ENCODE assay signal across 10 cellular contexts in the genomic region with DNA sequence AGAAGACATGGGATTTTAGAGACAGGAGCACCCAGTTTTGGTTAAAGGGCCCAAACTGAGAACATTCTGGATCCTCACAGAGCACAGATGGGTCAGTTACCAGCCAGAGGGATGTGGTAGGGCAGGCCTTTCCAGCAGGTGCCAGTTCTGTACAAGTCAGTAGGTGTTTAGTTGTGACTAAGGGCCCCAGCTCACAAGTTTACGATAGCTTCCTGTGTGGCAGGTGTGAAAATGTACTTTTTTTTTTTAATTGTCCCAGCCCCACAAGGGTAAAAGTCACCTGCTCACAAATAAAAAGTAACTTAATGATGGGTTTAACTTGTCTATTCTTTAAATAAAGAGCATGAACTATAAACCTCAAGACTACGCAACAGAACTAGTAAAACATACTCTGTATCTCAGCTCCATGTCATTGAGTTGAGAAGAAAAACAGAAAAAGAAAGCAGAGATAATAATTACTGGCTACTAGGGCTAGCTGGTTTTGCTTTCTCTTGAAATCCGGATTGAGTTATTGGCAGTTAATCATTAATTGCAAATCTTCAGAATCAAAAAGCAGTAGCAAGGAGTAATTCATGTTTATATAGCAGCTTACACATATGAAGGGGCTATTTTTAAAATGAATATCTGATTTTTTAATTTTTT. TPM values are rescaled to one million over a fixed set of nuclear protein-coding genes. Genes with fewer than 3 reads are reported as not detected.
DNase-seq lines count a peak whose midpoint lies in the region; ATAC-seq and TF ChIP-seq lines count a peak whose summit lies in the region.
"Had no signal": no experiment of that assay in that cellular context is flagged by ENCODE, and none has a peak within 500 bp of the region (broad histone marks: within the 10 kb centered on the region; RNA-seq: fewer than 3 reads in every experiment).

No MANE protein-coding gene starts in this region.

- peak; percentile 79 for ATAC-seq in HG02588 (IDR thresholded peaks at IDR 0.05; ENCODE audit: unreplicated experiment)
- peak; percentile 96 to 100 (median 97) for ATAC-seq in natural killer cell

- H3K27me3 Mint-ChIP-seq in natural killer cell (ENCODE audit: low read depth in 2 of 2) = no peaks in the 10 kb centered on the region

- peaks cover 13 to 14% of the 10 kb centered on the region in 2 donors for H3K4me1 Mint-ChIP-seq in natural killer cell

- H3K27ac ChIP-seq in Peyer's patch = peak overlapping the region in 3 of 4 donors; percentile 16 to 51 (median 39)

- peaks cover 0 to 18% (median 6%) of the 10 kb centered on the region in 4 donors for H3K4me1 ChIP-seq in Peyer's patch

- intact Hi-C loops in natural killer cell (cut with micrococcal nuclease) = no loop called here

- TF ChIP-seq POLR2A in Peyer's patch (IDR thresholded peaks at IDR 0.05) = no peak

- no peaks in the 10 kb centered on the region for H3K36me3 ChIP-seq in Peyer's patch

- no peak overlapping the region for H3K4me3 ChIP-seq in Peyer's patch

- H3K4me3 Mint-ChIP-seq in natural killer cell = peak overlapping the region; percentile 5

- DNase-seq in NCI-H146 (lab: John Stamatoyannopoulos, UW) (peak; percentile 26), NCI-H146 treated with DMSO at 0.1 percent for 48 hours (lab: John Stamatoyannopoulos, UW; ENCODE audit: unreplicated experiment) (no peak), Peyer's patch (no peak), natural killer cell (peak; percentile 33), putamen (ENCODE audit: low spot score) (no peak), middle frontal gyrus (ENCODE audit: extremely low spot score, low spot score) (no peak), globus pallidus (ENCODE audit: low spot score) (no peak)
- DNase-seq: mesendoderm, NCI-H1436 treated with DMSO at 0.1 percent for 48 hours had no signal

- peak overlapping the region; percentile 77 to 89 for H3K27ac Mint-ChIP-seq in natural killer cell

- no peaks in the 10 kb centered on the region for H3K36me3 Mint-ChIP-seq in natural killer cell

- no peaks in the 10 kb centered on the region for H3K27me3 ChIP-seq in Peyer's patch

- no peak for TF ChIP-seq CTCF in Peyer's patch (IDR thresholded peaks at IDR 0.05)
- TF ChIP-seq CTCF in natural killer cell (IDR thresholded peaks at IDR 0.05) = no peak

- no peaks in the 10 kb centered on the region for H3K9me3 ChIP-seq in Peyer's patch

- no peaks in the 10 kb centered on the region for H3K9me3 Mint-ChIP-seq in natural killer cell

RNA-seq across cellular contexts. Expression of gene NFE2L3, which starts 15.4 kb away (rescaled TPM):
- total RNA-seq in Peyer's patch (10 to 100 TPM in 1 of 4 donors, 1 to 10 TPM in 3; 5.3 to 10.5 (median 6.6) TPM), natural killer cell (1 to 10 TPM in 1 of 3 donors, under 1 TPM in 2; 0.68 to 2.0 (median 1.00) TPM)

RNA-seq across cellular contexts. Expression of gene HNRNPA2B1, which starts 33.1 kb away (rescaled TPM):
- total RNA-seq in Peyer's patch (100 to 1,000 TPM; 184 to 526 (median 228) TPM), natural killer cell (100 to 1,000 TPM; 473 to 627 (median 585) TPM)

RNA-seq across cellular contexts. Expression of gene CBX3, which starts 34.1 kb away (rescaled TPM):
- total RNA-seq in Peyer's patch = 100 to 1,000 TPM in 1 of 4 donors, 10 to 100 TPM in 3; 53.9 to 112 (median 68.6) TPM
- total RNA-seq in natural killer cell = 100 to 1,000 TPM; 103 to 126 (median 109) TPM

Comparison
In these comparisons a context has a peak if more than half of its experiments do, and no peak if none do; other contexts are left out.
1. DNase-seq: peak in NCI-H146 (single experiment) and natural killer cell (single experiment); none in NCI-H146 treated with DMSO at 0.1 percent for 48 hours (single experiment), Peyer's patch (0 of 3), putamen (single experiment), middle frontal gyrus (single experiment) and globus pallidus (single experiment).